ENCODE assay signal across 11 cellular contexts in genomic region chr13:79659161-79659560, GRCh38.
DNase-seq lines count a peak whose midpoint lies in the region; ATAC-seq, FAIRE-seq and TF ChIP-seq lines count a peak whose summit lies in the region.
"Had no signal": no experiment of that assay in that cellular context is flagged by ENCODE, and none has a peak within 500 bp of the region (broad histone marks: within the 10 kb centered on the region; RNA-seq: fewer than 3 reads in every experiment).

No MANE protein-coding gene starts in this region.

- H3K27me3 ChIP-seq in MG63 (no peaks in the 10 kb centered on the region), cardiac muscle cell (no peaks in the 10 kb centered on the region), psoas muscle (ENCODE audit: insufficient read depth in 3 of 3, low read length in 2 of 3) (no peaks in the 10 kb centered on the region)
- no peaks in the 10 kb centered on the region for H3K27me3 ChIP-seq in effector memory CD4-positive, alpha-beta T cell (replicated peaks; ENCODE audit: control insufficient read depth, insufficient read depth, low read length, poor library complexity, severe bottlenecking)

- no peaks in the 10 kb centered on the region for H3K36me3 ChIP-seq in MG63
- H3K36me3 ChIP-seq in cardiac muscle cell = no peaks in the 10 kb centered on the region
- H3K36me3 ChIP-seq in psoas muscle (ENCODE audit: insufficient read depth in 1 of 2, low read depth in 1 of 2) = no peaks in the 10 kb centered on the region
- no peaks in the 10 kb centered on the region for H3K36me3 ChIP-seq in effector memory CD4-positive, alpha-beta T cell (ENCODE audit: control insufficient read depth, insufficient read depth, low read length)

- no peak for FAIRE-seq in D721Med (lab: Jason Lieb, UNC)

- peak overlapping the region; percentile 69 for H3K27ac Mint-ChIP-seq in WTC11
- H3K27ac Mint-ChIP-seq in stimulated activated effector memory CD8-positive, alpha-beta T cell treated with anti-CD3 and anti-CD28 coated beads, Interleukin-12 subunit alpha, Interleukin-12 subunit beta, amount 100 ng/mL, for 72 hours = no peak overlapping the region
- H3K27ac Mint-ChIP-seq: naive thymus-derived CD8-positive, alpha-beta T cell had no signal

- H3K4me3 Mint-ChIP-seq in WTC11 = no peak overlapping the region
- no peak overlapping the region for H3K4me3 Mint-ChIP-seq in stimulated activated effector memory CD8-positive, alpha-beta T cell treated with anti-CD3 and anti-CD28 coated beads, Interleukin-12 subunit alpha, Interleukin-12 subunit beta, amount 100 ng/mL, for 72 hours
- H3K4me3 Mint-ChIP-seq: naive thymus-derived CD8-positive, alpha-beta T cell had no signal

- no peaks in the 10 kb centered on the region for H3K36me3 Mint-ChIP-seq in WTC11
- no peaks in the 10 kb centered on the region for H3K36me3 Mint-ChIP-seq in stimulated activated effector memory CD8-positive, alpha-beta T cell treated with anti-CD3 and anti-CD28 coated beads, Interleukin-12 subunit alpha, Interleukin-12 subunit beta, amount 100 ng/mL, for 72 hours
- H3K36me3 Mint-ChIP-seq: naive thymus-derived CD8-positive, alpha-beta T cell had no signal

- DNase-seq in MG63 (peak; percentile 2), WTC11 (ENCODE audit: low spot score) (no peak), cardiac muscle cell (ENCODE audit: low read depth in 1 of 2, low spot score in 1 of 2) (peak; percentile 84 to 90), psoas muscle (peak; percentile 40 to 81), D721Med (ENCODE audit: insufficient read length, low spot score) (no peak)
- no peak for DNase-seq in effector memory CD4-positive, alpha-beta T cell
- no peak for DNase-seq in stimulated activated effector memory CD8-positive, alpha-beta T cell treated with anti-CD3 and anti-CD28 coated beads, Interleukin-12 subunit alpha, Interleukin-12 subunit beta, amount 100 ng/mL, for 72 hours (ENCODE audit: low spot score in 2 of 2)
- DNase-seq: aorta; naive thymus-derived CD8-positive, alpha-beta T cell; NCI-H1092 treated with DMSO at 0.1 percent for 48 hours had no signal

- H3K27ac ChIP-seq in cardiac muscle cell = peak overlapping the region; percentile 93
- H3K27ac ChIP-seq in psoas muscle = peak overlapping the region; percentile 94
- no peak overlapping the region for H3K27ac ChIP-seq in effector memory CD4-positive, alpha-beta T cell (ENCODE audit: insufficient read depth, low read length, poor library complexity, severe bottlenecking)

- ATAC-seq in WTC11 (peak; percentile 71), psoas muscle (peak; percentile 86 to 95 (median 94)), HG03159 (IDR thresholded peaks at IDR 0.05; ENCODE audit: unreplicated experiment) (no peak)
- ATAC-seq in stimulated activated effector memory CD8-positive, alpha-beta T cell treated with anti-CD3 and anti-CD28 coated beads, Interleukin-12 subunit alpha, Interleukin-12 subunit beta, amount 100 ng/mL, for 72 hours = no peak
- ATAC-seq: naive thymus-derived CD8-positive, alpha-beta T cell had no signal

- peaks cover 15% of the 10 kb centered on the region for H3K4me1 Mint-ChIP-seq in WTC11
- no peaks in the 10 kb centered on the region for H3K4me1 Mint-ChIP-seq in stimulated activated effector memory CD8-positive, alpha-beta T cell treated with anti-CD3 and anti-CD28 coated beads, Interleukin-12 subunit alpha, Interleukin-12 subunit beta, amount 100 ng/mL, for 72 hours
- H3K4me1 Mint-ChIP-seq: naive thymus-derived CD8-positive, alpha-beta T cell had no signal

- CTCF ChIA-PET in WTC11 (lab: Charles Lee) = interaction anchor here (0.8 to 2.7 kb wide), 3 partner anchors 10 to 682 kb away, joined by 3 to 10 read pairs (median 4); no protein-coding TSS in a partner anchor

- TF ChIP-seq CTCF in WTC11 (IDR thresholded peaks at IDR 0.05) = no peak
- no peak for TF ChIP-seq CTCF in cardiac muscle cell (IDR thresholded peaks at IDR 0.05; ENCODE audit: low read depth, low read length)
- TF ChIP-seq CTCF in psoas muscle (IDR thresholded peaks at IDR 0.05) = no peak
- no peak for TF ChIP-seq CTCF in D721Med (IDR thresholded peaks at IDR 0.05; ENCODE audit: insufficient read depth, missing control alignments)

- H3K4me3 ChIP-seq in MG63 (no peak overlapping the region), cardiac muscle cell (no peak overlapping the region), psoas muscle (peak overlapping the region; percentile 44)
- no peak overlapping the region for H3K4me3 ChIP-seq in effector memory CD4-positive, alpha-beta T cell (ENCODE audit: insufficient read depth, low read depth, low read length, poor library complexity, severe bottlenecking)

- intact Hi-C loops in psoas muscle (cut with DNase I) = no loop called here

- no peaks in the 10 kb centered on the region for H3K9me3 Mint-ChIP-seq in WTC11
- no peaks in the 10 kb centered on the region for H3K9me3 Mint-ChIP-seq in stimulated activated effector memory CD8-positive, alpha-beta T cell treated with anti-CD3 and anti-CD28 coated beads, Interleukin-12 subunit alpha, Interleukin-12 subunit beta, amount 100 ng/mL, for 72 hours

- POLR2A ChIA-PET in WTC11 (lab: Charles Lee) = interaction anchor here (1.2 kb wide), 1 partner anchor 682 kb away, joined by 5 read pairs; the partner anchor contains the start of gene SPRY2

- H3K4me1 ChIP-seq in cardiac muscle cell (ENCODE audit: low read depth) (peaks cover 86% of the 10 kb centered on the region), psoas muscle (peaks cover 43% of the 10 kb centered on the region)
- H3K4me1 ChIP-seq in effector memory CD4-positive, alpha-beta T cell (ENCODE audit: control insufficient read depth, insufficient read depth, low read length, poor library complexity, severe bottlenecking) = no peaks in the 10 kb centered on the region

- H3K27me3 Mint-ChIP-seq in WTC11 (ENCODE audit: low read depth) = no peaks in the 10 kb centered on the region

- 9 to 18% (median 9%) methylated on average over 4 of the region's 4 CpGs for WGBS in psoas muscle, 3 donors

- H3K9me3 ChIP-seq in MG63 (no peaks in the 10 kb centered on the region), cardiac muscle cell (ENCODE audit: low read depth) (no peaks in the 10 kb centered on the region), psoas muscle (no peaks in the 10 kb centered on the region)
- H3K9me3 ChIP-seq in effector memory CD4-positive, alpha-beta T cell (ENCODE audit: control insufficient read depth, low read length) = no peaks in the 10 kb centered on the region

TF ChIP-seq in WTC11, 78 proteins besides CTCF, POLR2A, EP300 and RAD21:
- no peak for TF ChIP-seq NFATC4 (CRISPR knock-in tag; IDR thresholded peaks at IDR 0.05)
- TF ChIP-seq, protein P1, sequence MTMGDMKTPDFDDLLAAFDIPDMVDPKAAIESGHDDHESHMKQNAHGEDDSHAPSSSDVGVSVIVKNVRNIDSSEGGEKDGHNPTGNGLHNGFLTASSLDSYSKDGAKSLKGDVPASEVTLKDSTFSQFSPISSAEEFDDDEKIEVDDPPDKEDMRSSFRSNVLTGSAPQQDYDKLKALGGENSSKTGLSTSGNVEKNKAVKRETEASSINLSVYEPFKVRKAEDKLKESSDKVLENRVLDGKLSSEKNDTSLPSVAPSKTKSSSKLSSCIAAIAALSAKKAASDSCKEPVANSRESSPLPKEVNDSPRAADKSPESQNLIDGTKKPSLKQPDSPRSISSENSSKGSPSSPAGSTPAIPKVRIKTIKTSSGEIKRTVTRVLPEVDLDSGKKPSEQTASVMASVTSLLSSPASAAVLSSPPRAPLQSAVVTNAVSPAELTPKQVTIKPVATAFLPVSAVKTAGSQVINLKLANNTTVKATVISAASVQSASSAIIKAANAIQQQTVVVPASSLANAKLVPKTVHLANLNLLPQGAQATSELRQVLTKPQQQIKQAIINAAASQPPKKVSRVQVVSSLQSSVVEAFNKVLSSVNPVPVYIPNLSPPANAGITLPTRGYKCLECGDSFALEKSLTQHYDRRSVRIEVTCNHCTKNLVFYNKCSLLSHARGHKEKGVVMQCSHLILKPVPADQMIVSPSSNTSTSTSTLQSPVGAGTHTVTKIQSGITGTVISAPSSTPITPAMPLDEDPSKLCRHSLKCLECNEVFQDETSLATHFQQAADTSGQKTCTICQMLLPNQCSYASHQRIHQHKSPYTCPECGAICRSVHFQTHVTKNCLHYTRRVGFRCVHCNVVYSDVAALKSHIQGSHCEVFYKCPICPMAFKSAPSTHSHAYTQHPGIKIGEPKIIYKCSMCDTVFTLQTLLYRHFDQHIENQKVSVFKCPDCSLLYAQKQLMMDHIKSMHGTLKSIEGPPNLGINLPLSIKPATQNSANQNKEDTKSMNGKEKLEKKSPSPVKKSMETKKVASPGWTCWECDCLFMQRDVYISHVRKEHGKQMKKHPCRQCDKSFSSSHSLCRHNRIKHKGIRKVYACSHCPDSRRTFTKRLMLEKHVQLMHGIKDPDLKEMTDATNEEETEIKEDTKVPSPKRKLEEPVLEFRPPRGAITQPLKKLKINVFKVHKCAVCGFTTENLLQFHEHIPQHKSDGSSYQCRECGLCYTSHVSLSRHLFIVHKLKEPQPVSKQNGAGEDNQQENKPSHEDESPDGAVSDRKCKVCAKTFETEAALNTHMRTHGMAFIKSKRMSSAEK (CRISPR knock-in tag; IDR thresholded peaks at IDR 0.05; ENCODE audit: borderline replicate concordance) = no peak
- no peak for TF ChIP-seq SMAD3 (CRISPR knock-in tag; IDR thresholded peaks at IDR 0.05; ENCODE audit: borderline replicate concordance)
- no peak for TF ChIP-seq ZNF138 (CRISPR knock-in tag; conservative IDR thresholded peaks at IDR 0.05)
- no peak for TF ChIP-seq TP53 (CRISPR knock-in tag; IDR thresholded peaks at IDR 0.05)
- no peak for TF ChIP-seq GTF2I (CRISPR knock-in tag; conservative IDR thresholded peaks at IDR 0.05)
- no peak for TF ChIP-seq CREM (CRISPR knock-in tag; IDR thresholded peaks at IDR 0.05)
- TF ChIP-seq FOXP1 (CRISPR knock-in tag; IDR thresholded peaks at IDR 0.05; ENCODE audit: borderline replicate concordance) = no peak
- TF ChIP-seq ZNF423 (CRISPR knock-in tag; IDR thresholded peaks at IDR 0.05) = no peak

Comparison
In these comparisons a context has a peak if more than half of its experiments do, and no peak if none do; other contexts are left out.
1. DNase-seq: peak in MG63 (single experiment), cardiac muscle cell (2 of 2) and psoas muscle (2 of 2); none in WTC11 (single experiment), effector memory CD4-positive, alpha-beta T cell (0 of 3), D721Med (single experiment) and stimulated activated effector memory CD8-positive, alpha-beta T cell treated with anti-CD3 and anti-CD28 coated beads, Interleukin-12 subunit alpha, Interleukin-12 subunit beta, amount 100 ng/mL, for 72 hours (0 of 2).
2. ATAC-seq: peak in WTC11 (single experiment) and psoas muscle (4 of 4); none in HG03159 (single experiment) and stimulated activated effector memory CD8-positive, alpha-beta T cell treated with anti-CD3 and anti-CD28 coated beads, Interleukin-12 subunit alpha, Interleukin-12 subunit beta, amount 100 ng/mL, for 72 hours (single experiment).